ENCODE assay signal across 13 cellular contexts in genomic region chr21:39014751-39015150, GRCh38.
DNase-seq lines count a peak whose midpoint lies in the region; ATAC-seq, FAIRE-seq and TF ChIP-seq lines count a peak whose summit lies in the region.
"Had no signal": no experiment of that assay in that cellular context is flagged by ENCODE, and none has a peak within 500 bp of the region (broad histone marks: within the 10 kb centered on the region; RNA-seq: fewer than 3 reads in every experiment).

No MANE protein-coding gene starts in this region.

- H3K27ac Mint-ChIP-seq in natural killer cell = no peak overlapping the region
- H3K27ac Mint-ChIP-seq: activated naive CD8-positive, alpha-beta T cell treated with anti-CD3 and anti-CD28 coated beads for 36 hours; nephron progenitor cell had no signal

- H3K27ac ChIP-seq in small intestine (ENCODE audit: low read depth in 1 of 2, low read length in 1 of 2) = peak overlapping the region in 1 of 2 donors; percentile 65
- H3K27ac ChIP-seq: gastrocnemius medialis, tibial nerve had no signal

- H3K9me3 Mint-ChIP-seq in natural killer cell = no peaks in the 10 kb centered on the region
- H3K9me3 Mint-ChIP-seq: activated naive CD8-positive, alpha-beta T cell treated with anti-CD3 and anti-CD28 coated beads for 36 hours had no signal

- no peaks in the 10 kb centered on the region for H3K4me1 ChIP-seq in small intestine (ENCODE audit: control insufficient read depth in 2 of 2, insufficient read depth in 1 of 2, low read depth in 1 of 2, low read length in 1 of 2)
- H3K4me1 ChIP-seq: gastrocnemius medialis, tibial nerve had no signal

- H3K4me1 Mint-ChIP-seq in natural killer cell = peaks cover 0 to 10% of the 10 kb centered on the region in 2 donors
- H3K4me1 Mint-ChIP-seq: activated naive CD8-positive, alpha-beta T cell treated with anti-CD3 and anti-CD28 coated beads for 36 hours had no signal

- TF ChIP-seq CTCF in epithelial cell of esophagus (IDR thresholded peaks at IDR 0.05; ENCODE audit: insufficient read depth, low read depth, low read length, missing control alignments) = no peak
- no peak for TF ChIP-seq CTCF in natural killer cell (IDR thresholded peaks at IDR 0.05)

- H3K9me3 ChIP-seq in small intestine (ENCODE audit: control insufficient read depth, low read depth) = no peaks in the 10 kb centered on the region
- H3K9me3 ChIP-seq: gastrocnemius medialis, tibial nerve had no signal

- no peaks in the 10 kb centered on the region for H3K27me3 Mint-ChIP-seq in natural killer cell (ENCODE audit: low read depth in 2 of 2)
- H3K27me3 Mint-ChIP-seq: activated naive CD8-positive, alpha-beta T cell treated with anti-CD3 and anti-CD28 coated beads for 36 hours had no signal

- in situ Hi-C loops in Caki2 (cut with HindIII; ENCODE audit: low pct_unique_long_range_greater_than_20kb, low sequenced_read_pairs) = no loop called here

- H3K27me3 ChIP-seq in small intestine (ENCODE audit: control insufficient read depth in 2 of 2, insufficient read depth in 2 of 2, low read length in 2 of 2) = no peaks in the 10 kb centered on the region
- H3K27me3 ChIP-seq: gastrocnemius medialis, tibial nerve had no signal

- TF ChIP-seq POLR2A in GM12892 (IDR thresholded peaks at IDR 0.05; ENCODE audit: low read depth, low read length) = no peak

- FAIRE-seq in small intestine (lab: Jason Lieb, UNC) (no peak), GM12892 (lab: Jason Lieb, UNC) (no peak)

- DNase-seq in Caki2 (ENCODE audit: low read depth) (peak; percentile 60), NOMO-1 treated with DMSO at 0.1 percent for 48 hours (lab: John Stamatoyannopoulos, UW; ENCODE audit: unreplicated experiment) (peak; percentile 91), epithelial cell of esophagus (ENCODE audit: low read depth) (peak; percentile 96), non-pigmented ciliary epithelial cell (ENCODE audit: low read depth) (peak; percentile 95), small intestine (no peak), hypothalamus (lab: John Stamatoyannopoulos, UW) (no peak), natural killer cell (no peak), GM12892 (ENCODE audit: insufficient read length) (no peak)
- DNase-seq: activated CD4-positive, alpha-beta T cell treated with anti-CD3 and anti-CD28 coated beads, Interleukin-2, amount 50 U/mL, for 1 hour; activated naive CD8-positive, alpha-beta T cell treated with anti-CD3 and anti-CD28 coated beads for 36 hours; gastrocnemius medialis; nephron progenitor cell had no signal

- H3K36me3 ChIP-seq in small intestine (ENCODE audit: control insufficient read depth in 2 of 2, insufficient read depth in 2 of 2, low read length in 2 of 2) = no peaks in the 10 kb centered on the region
- H3K36me3 ChIP-seq: gastrocnemius medialis, tibial nerve had no signal

- 71 to 89% (median 76%) methylated on average over 9 of the region's 9 CpGs for WGBS in small intestine, 3 donors

- intact Hi-C loops in natural killer cell (cut with micrococcal nuclease) = no loop called here

- no peak overlapping the region for H3K4me3 Mint-ChIP-seq in natural killer cell
- H3K4me3 Mint-ChIP-seq: activated naive CD8-positive, alpha-beta T cell treated with anti-CD3 and anti-CD28 coated beads for 36 hours; nephron progenitor cell had no signal

- no peak overlapping the region for H3K4me3 ChIP-seq in epithelial cell of esophagus (ENCODE audit: low read length)
- no peak overlapping the region for H3K4me3 ChIP-seq in small intestine (ENCODE audit: low read depth in 1 of 2, low read length in 2 of 2)
- H3K4me3 ChIP-seq: gastrocnemius medialis, tibial nerve had no signal

- no peak for ATAC-seq in natural killer cell
- ATAC-seq: gastrocnemius medialis had no signal

- no peaks in the 10 kb centered on the region for H3K36me3 Mint-ChIP-seq in natural killer cell
- H3K36me3 Mint-ChIP-seq: activated naive CD8-positive, alpha-beta T cell treated with anti-CD3 and anti-CD28 coated beads for 36 hours had no signal

Comparison
In these comparisons a context has a peak if more than half of its experiments do, and no peak if none do; other contexts are left out.
1. DNase-seq: peak in Caki2 (single experiment), NOMO-1 treated with DMSO at 0.1 percent for 48 hours (single experiment), epithelial cell of esophagus (single experiment) and non-pigmented ciliary epithelial cell (single experiment); none in small intestine (single experiment), hypothalamus (0 of 51), natural killer cell (single experiment) and GM12892 (single experiment).